In the genomic region with DNA sequence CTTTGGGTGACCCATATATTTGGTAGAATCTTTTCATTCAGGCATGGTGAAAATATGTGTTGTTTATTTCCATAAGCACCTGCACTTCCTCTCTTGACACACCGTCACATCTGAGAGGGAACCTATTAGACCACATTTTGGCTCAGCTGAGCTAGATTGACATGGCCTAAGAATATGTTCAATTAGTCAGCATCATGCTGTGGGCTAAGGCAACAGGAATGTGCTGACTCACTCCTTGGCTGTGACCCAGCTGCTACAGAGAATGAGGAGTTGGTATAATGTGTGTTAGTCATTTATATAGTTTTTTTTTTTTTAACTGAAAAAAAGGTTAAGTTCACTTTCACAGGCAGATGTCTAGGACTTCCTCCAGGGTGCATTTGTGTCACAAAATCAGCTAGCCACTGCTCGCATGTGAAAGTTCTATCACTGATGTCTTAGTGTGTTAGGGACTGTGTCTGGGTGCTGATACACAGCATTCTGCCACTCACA, we compare ENCODE assay signal across 8 cellular contexts.
DNase-seq lines count a peak whose midpoint lies in the region; ATAC-seq, FAIRE-seq and TF ChIP-seq lines count a peak whose summit lies in the region.

No MANE protein-coding gene starts in this region.

- H3K4me1 ChIP-seq in Caco-2 (no peaks in the 10 kb centered on the region), kidney (ENCODE audit: control insufficient read depth in 1 of 2, insufficient read depth in 1 of 2, low read depth in 1 of 2, low read length in 2 of 2) (no peaks in the 10 kb centered on the region), upper lobe of right lung (peaks cover 3% of the 10 kb centered on the region)

- ATAC-seq in GM19043 (IDR thresholded peaks at IDR 0.05; ENCODE audit: low read depth, unreplicated experiment) (peak; percentile 85), HG03175 (IDR thresholded peaks at IDR 0.05; ENCODE audit: unreplicated experiment) (peak; percentile 91), upper lobe of right lung (peak; percentile 82)

- no peak overlapping the region for H3K4me3 Mint-ChIP-seq in Caco-2 (ENCODE audit: unreplicated experiment)
- no peak overlapping the region for H3K4me3 Mint-ChIP-seq in MCF 10A (ENCODE audit: unreplicated experiment)

- H3K27me3 Mint-ChIP-seq in Caco-2 (ENCODE audit: insufficient read depth, unreplicated experiment): no peaks in the 10 kb centered on the region
- no peaks in the 10 kb centered on the region for H3K27me3 Mint-ChIP-seq in MCF 10A (ENCODE audit: insufficient read depth, unreplicated experiment)

- H3K9me3 Mint-ChIP-seq in Caco-2 (ENCODE audit: unreplicated experiment): no peaks in the 10 kb centered on the region
- H3K9me3 Mint-ChIP-seq in MCF 10A (ENCODE audit: unreplicated experiment): no peaks in the 10 kb centered on the region

- CTCF ChIA-PET in Caco-2 (lab: Charles Lee): no interaction called here
- CTCF ChIA-PET in MCF 10A (lab: Yijun Ruan, JAX): interaction anchor here (0.8 kb wide), 1 partner anchor 49 kb away, joined by 3 read pairs; no protein-coding TSS in a partner anchor

- H3K9ac ChIP-seq in kidney (ENCODE audit: low read length in 2 of 2): no peak overlapping the region

- H3K36me3 ChIP-seq in Caco-2 (ENCODE audit: control insufficient read depth, insufficient read depth, low read length) (no peaks in the 10 kb centered on the region), kidney (ENCODE audit: control insufficient read depth in 1 of 2, insufficient read depth in 2 of 2, low read length in 2 of 2) (no peaks in the 10 kb centered on the region), upper lobe of right lung (no peaks in the 10 kb centered on the region)

- H3K4me3 ChIP-seq in Caco-2 (ENCODE audit: low read depth, low read length) (no peak overlapping the region), kidney (ENCODE audit: low read length in 2 of 2) (no peak overlapping the region), upper lobe of right lung (no peak overlapping the region)

- no TSS peak for BruUV-seq in Caco-2 (replicated peaks; lab: Mats Ljungman, UMichigan)
- BruUV-seq in MCF 10A (replicated peaks; lab: Mats Ljungman, UMichigan): no TSS peak

- DNase-seq in Caco-2 (peak; percentile 35 to 60), NCI-H2171 (lab: John Stamatoyannopoulos, UW) (peak; percentile 69), MCF 10A (ENCODE audit: unreplicated experiment) (peak; percentile 98), kidney (peak; percentile 83), upper lobe of right lung (peak; percentile 69), middle frontal gyrus (ENCODE audit: extremely low spot score, low spot score) (no peak)

- TF ChIP-seq CTCF in Caco-2 (IDR thresholded peaks at IDR 0.05; ENCODE audit: insufficient read depth in 1 of 2, low read depth in 1 of 2, low read length in 1 of 2, severe bottlenecking in 1 of 2, unreplicated experiment in 1 of 2): no peak
- peak; percentile 16 for TF ChIP-seq CTCF in MCF 10A (IDR thresholded peaks at IDR 0.05; ENCODE audit: unreplicated experiment)
- TF ChIP-seq CTCF in kidney (IDR thresholded peaks at IDR 0.05; ENCODE audit: borderline replicate concordance, extremely low read depth, insufficient read depth): no peak
- TF ChIP-seq CTCF in upper lobe of right lung (IDR thresholded peaks at IDR 0.05): no peak

- H3K36me3 Mint-ChIP-seq in Caco-2 (ENCODE audit: insufficient read depth, unreplicated experiment) (no peaks in the 10 kb centered on the region), MCF 10A (ENCODE audit: insufficient read depth, unreplicated experiment) (no peaks in the 10 kb centered on the region)

- H3K27me3 ChIP-seq in Caco-2 (replicated peaks; ENCODE audit: control insufficient read depth, insufficient read depth, low read length) (no peaks in the 10 kb centered on the region), upper lobe of right lung (no peaks in the 10 kb centered on the region)

- FAIRE-seq in kidney (lab: Jason Lieb, UNC): peak; percentile 73

- POLR2A ChIA-PET in Caco-2 (lab: Charles Lee): no interaction called here
- POLR2A ChIA-PET in MCF 10A (lab: Yijun Ruan, JAX): interaction anchor here (0.6 to 2.2 kb wide), 4 partner anchors 16 to 145 kb away, joined by 3 to 9 read pairs (median 6); no protein-coding TSS in a partner anchor

- H3K9me3 ChIP-seq in Caco-2 (no peaks in the 10 kb centered on the region), kidney (ENCODE audit: control insufficient read depth in 1 of 2, low read length in 2 of 2) (no peaks in the 10 kb centered on the region), upper lobe of right lung (no peaks in the 10 kb centered on the region)

- no peaks in the 10 kb centered on the region for H3K4me1 Mint-ChIP-seq in Caco-2 (ENCODE audit: low read depth, unreplicated experiment)
- no peaks in the 10 kb centered on the region for H3K4me1 Mint-ChIP-seq in MCF 10A (ENCODE audit: insufficient read depth, unreplicated experiment)

- no peak overlapping the region for H3K27ac Mint-ChIP-seq in Caco-2 (ENCODE audit: unreplicated experiment)
- H3K27ac Mint-ChIP-seq in MCF 10A (ENCODE audit: low read depth, unreplicated experiment): no peak overlapping the region

- H3K27ac ChIP-seq in kidney (ENCODE audit: low read depth in 2 of 2, low read length in 2 of 2) (no peak overlapping the region), upper lobe of right lung (no peak overlapping the region)

- intact Hi-C loops in Caco-2 (cut with micrococcal nuclease; ENCODE audit: unreplicated experiment): no loop called here
- intact Hi-C loops in MCF 10A (cut with micrococcal nuclease): loop anchor here (1.0 kb wide), 1 partner anchor 187 kb away; no protein-coding TSS in a partner anchor
- intact Hi-C loops in kidney (cut with DNase I): no loop called here
- intact Hi-C loops in upper lobe of right lung (cut with DNase I): no loop called here
